13 cellular contexts compared by ENCODE assay signal in the genomic region with DNA sequence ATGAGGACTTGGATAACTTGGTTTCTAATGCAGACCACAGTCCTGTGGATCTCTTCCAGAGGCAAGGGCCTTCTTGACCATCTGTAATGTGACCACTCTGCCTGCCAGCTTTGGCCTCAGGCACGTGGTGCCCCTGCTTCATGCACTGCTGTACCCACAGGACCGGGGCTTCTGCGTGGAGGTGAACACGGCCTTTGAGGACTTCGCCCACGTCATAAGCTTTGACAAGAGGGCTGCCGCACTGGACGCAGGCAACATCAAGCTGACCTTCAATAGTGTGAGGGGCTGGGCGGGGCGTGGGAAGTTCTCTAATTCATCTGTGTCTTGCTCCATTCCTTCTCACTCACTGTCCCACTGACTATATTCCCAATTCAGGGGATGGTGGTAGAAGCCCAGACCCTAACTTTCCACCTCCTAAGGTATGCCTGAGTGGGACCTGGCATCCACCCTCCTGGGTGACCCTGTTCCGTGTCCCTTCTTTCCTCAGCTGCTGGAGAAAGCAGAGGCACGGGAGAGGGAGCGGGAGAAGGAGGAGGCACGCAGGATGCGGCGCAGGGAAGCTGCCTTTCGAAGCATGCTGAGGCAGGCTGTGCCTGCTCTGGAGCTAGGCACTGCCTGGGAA.
"Had no signal": no experiment of that assay in that cellular context is flagged by ENCODE, and none has a peak within 500 bp of the region (broad histone marks: within the 10 kb centered on the region; RNA-seq: fewer than 3 reads in every experiment).

No MANE protein-coding gene starts in this region.

- H3K9me3 ChIP-seq: ovary, upper lobe of right lung had no signal

- H3K36me3 ChIP-seq: ovary had no signal

- H3K4me3 ChIP-seq: ovary, upper lobe of right lung had no signal

- FAIRE-seq: astrocyte, endometrium had no signal

- H3K27me3 ChIP-seq: ovary, upper lobe of right lung had no signal

- ATAC-seq: activated CD4-positive, CD25-positive, alpha-beta regulatory T cell treated with anti-CD3 and anti-CD28 coated beads, Interleukin-2, amount 50 U/mL, for 24 hours; activated T-helper 17 cell treated with anti-CD3 and anti-CD28 coated beads, Interleukin-2, amount 50 U/mL, for 72 hours; stimulated activated naive CD8-positive, alpha-beta T cell treated with anti-CD3 and anti-CD28 coated beads, Interleukin-15, Interleukin-2, amounts not matched to agents 100 U/mL and 50 U/mL, for 24 hours; upper lobe of right lung had no signal

- DNase-seq: activated CD4-positive, alpha-beta T cell treated with anti-CD3 and anti-CD28 coated beads, Interleukin-2, amount 50 U/mL, for 4 hours; activated naive CD4-positive, alpha-beta T cell treated with Interleukin-2 at 50 U/mL for 16 hours; activated T-cell treated with anti-CD3 and anti-CD28 coated beads for 4 hours; hippocampal formation; mesendoderm; stimulated activated CD4-positive, alpha-beta T cell treated with anti-CD3 and anti-CD28 coated beads, Interleukin-4, amount 100 ng/mL, for 24 hours; stimulated activated naive CD8-positive, alpha-beta T cell treated with anti-CD3 and anti-CD28 coated beads, Interleukin-15, Interleukin-2, amounts not matched to agents 100 U/mL and 50 U/mL, for 24 hours; upper lobe of right lung had no signal

- H3K27ac ChIP-seq: ovary, upper lobe of right lung had no signal
